Comparison of ENCODE assay signal across 1 cellular context in genomic region chr5:173499471-173500212, GRCh38.
TF ChIP-seq lines count a peak whose summit lies in the region.

No MANE protein-coding gene starts in this region.

TF ChIP-seq in HepG2, 621 proteins besides CTCF, POLR2A, EP300 and RAD21 (continued from another document):
- TF ChIP-seq KDM6A (CRISPR knock-in tag; IDR thresholded peaks at IDR 0.05; ENCODE audit: low read depth) (peak; percentile 29; the same call in 1 of the 2 replicates), THAP9 (CRISPR knock-in tag; IDR thresholded peaks at IDR 0.05; ENCODE audit: borderline replicate concordance) (peak; percentile 48; the same call in 1 of the 2 replicates), SIX4 (CRISPR knock-in tag; IDR thresholded peaks at IDR 0.05) (no peak), ZNF292 (CRISPR knock-in tag; IDR thresholded peaks at IDR 0.05; ENCODE audit: borderline replicate concordance, low read depth) (no peak; the same call in 1 of the 2 replicates), RELA (CRISPR knock-in tag; IDR thresholded peaks at IDR 0.05) (no peak), HNF4A (CRISPR knock-in tag; IDR thresholded peaks at IDR 0.05) (peak; percentile 72), ZNF556 (CRISPR knock-in tag; IDR thresholded peaks at IDR 0.05; ENCODE audit: borderline replicate concordance) (no peak), CENPBD1 (CRISPR knock-in tag; IDR thresholded peaks at IDR 0.05; ENCODE audit: borderline replicate concordance, low read depth) (no peak), ZFP91 (CRISPR knock-in tag; IDR thresholded peaks at IDR 0.05; ENCODE audit: borderline replicate concordance) (peak; percentile 16; the same call in 1 of the 2 replicates), FOXA1 (IDR thresholded peaks at IDR 0.05) (no peak), FOXA1 (CRISPR knock-in tag; IDR thresholded peaks at IDR 0.05) (peak; percentile 50), UBTF (CRISPR knock-in tag; IDR thresholded peaks at IDR 0.05) (peak; percentile 20; the same call in 1 of the 2 replicates), ZNF570 (CRISPR knock-in tag; IDR thresholded peaks at IDR 0.05; ENCODE audit: borderline replicate concordance) (no peak), DBP (CRISPR knock-in tag; IDR thresholded peaks at IDR 0.05; ENCODE audit: not compliant biosample characterization) (no peak), MED1 (CRISPR knock-in tag; IDR thresholded peaks at IDR 0.05) (no peak), ZHX1 (CRISPR knock-in tag; IDR thresholded peaks at IDR 0.05; ENCODE audit: low read depth) (no peak), HNF1A (IDR thresholded peaks at IDR 0.05; ENCODE audit: low read depth) (no peak), HNF1A (CRISPR knock-in tag; IDR thresholded peaks at IDR 0.05; ENCODE audit: borderline replicate concordance) (0 out of 2 replicates have a peak, but pooled peaks have one; percentile 21), SUZ12 (IDR thresholded peaks at IDR 0.05; ENCODE audit: low read depth, low read length) (no peak), ZNF296 (CRISPR knock-in tag; conservative IDR thresholded peaks at IDR 0.05) (no peak), PAX8 (CRISPR knock-in tag; IDR thresholded peaks at IDR 0.05; ENCODE audit: borderline replicate concordance) (no peak)
